ENCODE assay signal across 8 cellular contexts in genomic region chr2:61658841-61659780, GRCh38.
DNase-seq lines count a peak whose midpoint lies in the region; ATAC-seq, FAIRE-seq and TF ChIP-seq lines count a peak whose summit lies in the region.

No MANE protein-coding gene starts in this region.

- peaks cover 27 to 31% (median 28%) of the 10 kb centered on the region in 3 donors for H3K4me1 Mint-ChIP-seq in CD8-positive, alpha-beta memory T cell
- H3K4me1 Mint-ChIP-seq in activated T-helper 1 cell treated with anti-CD3 and anti-CD28 coated beads, Interleukin-12 subunit alpha, Interleukin-12 subunit beta, Interleukin-2, Interleukin-4 antibody, amounts not matched to agents 30 ng/mL and 10 ng/mL and 1 ng/mL, durations not matched to agents 14 hours and 24 hours and 36 hours (ENCODE audit: low read depth), result peaks cover 6% of the 10 kb centered on the region

- H3K27me3 Mint-ChIP-seq in CD8-positive, alpha-beta memory T cell, result no peaks in the 10 kb centered on the region
- no peaks in the 10 kb centered on the region for H3K27me3 Mint-ChIP-seq in activated T-helper 1 cell treated with anti-CD3 and anti-CD28 coated beads, Interleukin-12 subunit alpha, Interleukin-12 subunit beta, Interleukin-2, Interleukin-4 antibody, amounts not matched to agents 30 ng/mL and 10 ng/mL and 1 ng/mL, durations not matched to agents 14 hours and 24 hours and 36 hours (ENCODE audit: insufficient read depth)

- no peaks in the 10 kb centered on the region for H3K36me3 ChIP-seq in CD8-positive, alpha-beta memory T cell (ENCODE audit: insufficient read depth, low read length)
- H3K36me3 ChIP-seq in pancreas, result no peaks in the 10 kb centered on the region

- H3K27ac ChIP-seq in CD8-positive, alpha-beta memory T cell (ENCODE audit: low read depth, low read length), result no peak overlapping the region
- H3K27ac ChIP-seq in pancreas, result peak overlapping the region in 3 of 4 donors; percentile 48 to 67 (median 54)

- 29 to 41% methylated on average over 3 of the region's 3 CpGs for WGBS in pancreas, 2 donors

- H3K36me3 Mint-ChIP-seq in CD8-positive, alpha-beta memory T cell, result peaks cover 0 to 5% (median 0%) of the 10 kb centered on the region in 3 donors
- H3K36me3 Mint-ChIP-seq in activated T-helper 1 cell treated with anti-CD3 and anti-CD28 coated beads, Interleukin-12 subunit alpha, Interleukin-12 subunit beta, Interleukin-2, Interleukin-4 antibody, amounts not matched to agents 30 ng/mL and 10 ng/mL and 1 ng/mL, durations not matched to agents 14 hours and 24 hours and 36 hours (ENCODE audit: low read depth), result no peaks in the 10 kb centered on the region

- peak; percentile 76 to 87 (median 82) for ATAC-seq in pancreas
- ATAC-seq in HG02588 (IDR thresholded peaks at IDR 0.05; ENCODE audit: unreplicated experiment), result no peak

- H3K4me3 Mint-ChIP-seq in CD8-positive, alpha-beta memory T cell, result no peak overlapping the region
- no peak overlapping the region for H3K4me3 Mint-ChIP-seq in activated T-helper 1 cell treated with anti-CD3 and anti-CD28 coated beads, Interleukin-12 subunit alpha, Interleukin-12 subunit beta, Interleukin-2, Interleukin-4 antibody, amounts not matched to agents 30 ng/mL and 10 ng/mL and 1 ng/mL, durations not matched to agents 14 hours and 24 hours and 36 hours

- intact Hi-C loops in pancreas (cut with DNase I), result no loop called here
- intact Hi-C loops in activated T-helper 1 cell treated with anti-CD3 and anti-CD28 coated beads, Interleukin-12 subunit alpha, Interleukin-12 subunit beta, Interleukin-2, Interleukin-4 antibody, amounts not matched to agents 30 ng/mL and 10 ng/mL and 1 ng/mL, durations not matched to agents 14 hours and 24 hours and 36 hours (cut with micrococcal nuclease), result loop anchor here (5.0 kb wide), 1 partner anchor 232 kb away; no protein-coding TSS in a partner anchor

- POLR2A ChIA-PET in CD8-positive, alpha-beta memory T cell (lab: Charles Lee), result no interaction called here

- no peaks in the 10 kb centered on the region for H3K9me3 Mint-ChIP-seq in CD8-positive, alpha-beta memory T cell
- H3K9me3 Mint-ChIP-seq in activated T-helper 1 cell treated with anti-CD3 and anti-CD28 coated beads, Interleukin-12 subunit alpha, Interleukin-12 subunit beta, Interleukin-2, Interleukin-4 antibody, amounts not matched to agents 30 ng/mL and 10 ng/mL and 1 ng/mL, durations not matched to agents 14 hours and 24 hours and 36 hours, result no peaks in the 10 kb centered on the region

- no peak overlapping the region for H3K4me3 ChIP-seq in CD8-positive, alpha-beta memory T cell (ENCODE audit: low read length)
- H3K4me3 ChIP-seq in pancreas, result no peak overlapping the region

- no peaks in the 10 kb centered on the region for H3K9me3 ChIP-seq in CD8-positive, alpha-beta memory T cell (ENCODE audit: low read length)
- H3K9me3 ChIP-seq in pancreas, result no peaks in the 10 kb centered on the region

- FAIRE-seq in pancreas (lab: Jason Lieb, UNC), result no peak

- H3K4me1 ChIP-seq in CD8-positive, alpha-beta memory T cell (ENCODE audit: insufficient read depth, low read length), result peaks cover 7% of the 10 kb centered on the region
- peaks cover 16 to 21% (median 21%) of the 10 kb centered on the region in 3 donors for H3K4me1 ChIP-seq in pancreas

- no peaks in the 10 kb centered on the region for H3K27me3 ChIP-seq in CD8-positive, alpha-beta memory T cell (ENCODE audit: insufficient read depth, low read length, poor library complexity, severe bottlenecking)
- no peaks in the 10 kb centered on the region for H3K27me3 ChIP-seq in pancreas

- DNase-seq in CD8-positive, alpha-beta memory T cell, result no peak
- peak; percentile 55 for DNase-seq in H4 (ENCODE audit: low spot score)
- peak; percentile 81 for DNase-seq in RKO (ENCODE audit: low spot score)
- peak; percentile 61 for DNase-seq in fibroblast of peridontal ligament (ENCODE audit: extremely low read depth)
- DNase-seq in pancreas, result peak in 1 of 6 donors; percentile 24
- DNase-seq in activated T-helper 1 cell treated with anti-CD3 and anti-CD28 coated beads, Interleukin-12 subunit alpha, Interleukin-12 subunit beta, Interleukin-2, Interleukin-4 antibody, amounts not matched to agents 30 ng/mL and 10 ng/mL and 1 ng/mL, durations not matched to agents 14 hours and 24 hours and 36 hours (ENCODE audit: low spot score), result no peak
- no peak for DNase-seq in 8988T

- peak in 3 of 4 donors; percentile 22 to 39 (median 23) for TF ChIP-seq CTCF in pancreas (IDR thresholded peaks at IDR 0.05)

- peak overlapping the region in 7 of 8 donors; percentile 35 to 92 (median 66) for H3K27ac Mint-ChIP-seq in CD8-positive, alpha-beta memory T cell
- H3K27ac Mint-ChIP-seq in activated T-helper 1 cell treated with anti-CD3 and anti-CD28 coated beads, Interleukin-12 subunit alpha, Interleukin-12 subunit beta, Interleukin-2, Interleukin-4 antibody, amounts not matched to agents 30 ng/mL and 10 ng/mL and 1 ng/mL, durations not matched to agents 14 hours and 24 hours and 36 hours, result no peak overlapping the region

- CTCF ChIA-PET in CD8-positive, alpha-beta memory T cell (lab: Charles Lee), result interaction anchor here (2.2 kb wide), 1 partner anchor 233 kb away, joined by 8 read pairs; no protein-coding TSS in a partner anchor

Comparison
In these comparisons a context has a peak if more than half of its experiments do, and no peak if none do; other contexts are left out.
1. DNase-seq: peak in H4 (single experiment), RKO (single experiment) and fibroblast of peridontal ligament (single experiment); none in CD8-positive, alpha-beta memory T cell (0 of 5), activated T-helper 1 cell treated with anti-CD3 and anti-CD28 coated beads, Interleukin-12 subunit alpha, Interleukin-12 subunit beta, Interleukin-2, Interleukin-4 antibody, amounts not matched to agents 30 ng/mL and 10 ng/mL and 1 ng/mL, durations not matched to agents 14 hours and 24 hours and 36 hours (single experiment) and 8988T (single experiment).